Comparison of ENCODE assay signal across 25 cellular contexts in the genomic region with DNA sequence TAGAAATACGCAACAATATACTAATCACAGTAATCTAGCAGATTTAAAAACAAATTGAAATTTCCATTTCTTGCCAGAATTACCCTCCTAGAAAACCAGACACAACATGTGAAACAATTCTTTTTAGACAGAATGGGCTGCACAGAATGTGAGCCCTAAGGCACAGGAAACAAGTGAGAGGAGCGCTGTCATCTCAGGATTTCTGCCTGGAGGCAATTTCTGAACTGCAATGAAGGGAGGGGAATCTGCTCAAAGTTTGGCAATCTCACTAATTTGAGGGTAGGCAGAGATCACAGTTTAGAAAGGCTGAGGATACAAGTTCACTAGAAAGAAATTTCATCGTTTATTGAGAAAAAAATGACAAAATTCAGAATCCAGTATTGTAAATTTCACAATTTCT.
DNase-seq lines count a peak whose midpoint lies in the region; ATAC-seq, FAIRE-seq and TF ChIP-seq lines count a peak whose summit lies in the region.
"Had no signal": no experiment of that assay in that cellular context is flagged by ENCODE, and none has a peak within 500 bp of the region (broad histone marks: within the 10 kb centered on the region; RNA-seq: fewer than 3 reads in every experiment).

No MANE protein-coding gene starts in this region.

- TF ChIP-seq CTCF in bronchial epithelial cell (IDR thresholded peaks at IDR 0.05; ENCODE audit: insufficient read depth, low read length, severe bottlenecking) (no peak), heart right ventricle (IDR thresholded peaks at IDR 0.05) (no peak)

- H3K9me3 Mint-ChIP-seq in naive thymus-derived CD8-positive, alpha-beta T cell, result peaks cover 23 to 52% (median 39%) of the 10 kb centered on the region in 9 donors

- no peak overlapping the region for H3K27ac Mint-ChIP-seq in naive thymus-derived CD8-positive, alpha-beta T cell
- H3K27ac Mint-ChIP-seq: CD4-positive, CD25-positive, alpha-beta regulatory T cell had no signal

- H3K36me3 ChIP-seq in bronchial epithelial cell (ENCODE audit: control insufficient read depth, insufficient read depth, low read length), result no peaks in the 10 kb centered on the region
- H3K36me3 ChIP-seq in heart right ventricle, result peaks cover 0 to 8% (median 0%) of the 10 kb centered on the region in 9 donors

- H3K27me3 ChIP-seq in bronchial epithelial cell (ENCODE audit: control insufficient read depth, insufficient read depth, low read length) (no peaks in the 10 kb centered on the region), heart right ventricle (no peaks in the 10 kb centered on the region)
- H3K27me3 ChIP-seq: BLaER1 had no signal

- no peak for FAIRE-seq in bronchial epithelial cell (lab: Jason Lieb, UNC)
- FAIRE-seq: A204.1, D721Med, GM12892 had no signal

- H3K27ac ChIP-seq in heart right ventricle, result no peak overlapping the region
- H3K27ac ChIP-seq: BLaER1, GM23248 had no signal

- H3K4me3 Mint-ChIP-seq in naive thymus-derived CD8-positive, alpha-beta T cell, result no peak overlapping the region
- H3K4me3 Mint-ChIP-seq: CD4-positive, CD25-positive, alpha-beta regulatory T cell had no signal

- no peaks in the 10 kb centered on the region for H3K27me3 Mint-ChIP-seq in naive thymus-derived CD8-positive, alpha-beta T cell

- H3K36me3 Mint-ChIP-seq in naive thymus-derived CD8-positive, alpha-beta T cell, result peaks cover 43 to 62% (median 56%) of the 10 kb centered on the region in 3 donors

- ATAC-seq in GM18520 (IDR thresholded peaks at IDR 0.05; ENCODE audit: unreplicated experiment) (no peak), heart right ventricle (no peak)
- no peak for ATAC-seq in naive thymus-derived CD8-positive, alpha-beta T cell

- POLR2A ChIA-PET in naive thymus-derived CD8-positive, alpha-beta T cell (lab: Charles Lee), result no interaction called here

- DNase-seq in ELF-1 (ENCODE audit: low read depth, low spot score), result peak; percentile 47
- DNase-seq in M059J (ENCODE audit: low read depth), result peak; percentile 60
- DNase-seq in bronchial epithelial cell (ENCODE audit: low read depth), result peak; percentile 9
- peak; percentile 61 for DNase-seq in islet precursor cell
- DNase-seq in heart right ventricle, result no peak
- no peak for DNase-seq in naive thymus-derived CD8-positive, alpha-beta T cell
- DNase-seq in nucleus accumbens (lab: John Stamatoyannopoulos, UW), result no peak
- DNase-seq: CD4-positive, CD25-positive, alpha-beta regulatory T cell; H7; IMR-90; KG1; NCI-H1048; NCI-H1417; NCI-H1694; NCI-H2029 treated with DMSO at 0.1 percent for 48 hours; NCI-H526 treated with DMSO at 0.1 percent for 48 hours; SIG-M5; SK-N-SH; SW 1271 had no signal

- WGBS in heart right ventricle, 2 donors, result 95 to 97% methylated on average over 3 of the region's 3 CpGs

- H3K4me1 Mint-ChIP-seq in naive thymus-derived CD8-positive, alpha-beta T cell, result no peaks in the 10 kb centered on the region
- H3K4me1 Mint-ChIP-seq: CD4-positive, CD25-positive, alpha-beta regulatory T cell had no signal

- intact Hi-C loops in heart right ventricle (cut with DNase I), result no loop called here

- peaks cover 0 to under 1% (median 0%) of the 10 kb centered on the region in 9 donors for H3K4me1 ChIP-seq in heart right ventricle
- H3K4me1 ChIP-seq: BLaER1 had no signal

- no peak overlapping the region for H3K4me3 ChIP-seq in bronchial epithelial cell (ENCODE audit: low read depth, low read length)
- H3K4me3 ChIP-seq in heart right ventricle, result no peak overlapping the region
- H3K4me3 ChIP-seq: BLaER1, GM23248 had no signal

- H3K9me3 ChIP-seq in heart right ventricle, result peaks cover 0 to 27% (median 8%) of the 10 kb centered on the region in 11 donors

Comparison
In these comparisons a context has a peak if more than half of its experiments do, and no peak if none do; other contexts are left out.
1. DNase-seq: peak in ELF-1 (single experiment), M059J (single experiment), bronchial epithelial cell (single experiment) and islet precursor cell (single experiment); none in heart right ventricle (0 of 2), naive thymus-derived CD8-positive, alpha-beta T cell (0 of 10) and nucleus accumbens (0 of 56).